Comparison of ENCODE assay signal across 12 cellular contexts in genomic region chr13:33639158-33639557, GRCh38.
A peak's percentile ranks its signal among the peaks of the same experiment; 100 is the strongest.
DNase-seq lines count a peak whose midpoint lies in the region; ATAC-seq and TF ChIP-seq lines count a peak whose summit lies in the region.
"Had no signal": no experiment of that assay in that cellular context is flagged by ENCODE, and none has a peak within 500 bp of the region (broad histone marks: within the 10 kb centered on the region; RNA-seq: fewer than 3 reads in every experiment).

No MANE protein-coding gene starts in this region.

- dilution Hi-C loops in mammary epithelial cell (cut with HindIII; ENCODE audit: low sequenced_read_pairs) = no loop called here

- H3K27ac ChIP-seq in mammary epithelial cell (ENCODE audit: insufficient read depth, low read depth, low read length) (no peak overlapping the region), aorta (ENCODE audit: low read depth in 1 of 2, low read length in 2 of 2) (no peak overlapping the region)
- H3K27ac ChIP-seq: BLaER1 treated with 17β-estradiol and CSF1 and Interleukin-3, amounts not matched to agents 10 nM and 100 nM; parathyroid adenoma had no signal

- intact Hi-C loops in Right ventricle myocardium inferior (cut with DNase I) (no loop called here), cardiac septum (cut with DNase I) (no loop called here), mammary epithelial cell (cut with micrococcal nuclease) (loop anchor here (5.0 kb wide), 1 partner anchor 812 kb away; no protein-coding TSS in a partner anchor), aorta (cut with DNase I) (no loop called here)

- H3K4me2 ChIP-seq in mammary epithelial cell (ENCODE audit: insufficient read depth, low read depth, low read length) = no peak overlapping the region
- H3K4me2 ChIP-seq: BLaER1 treated with 17β-estradiol and CSF1 and Interleukin-3, amounts not matched to agents 10 nM and 100 nM had no signal

- DNase-seq in Right ventricle myocardium inferior (ENCODE audit: missing footprints) (no peak), cardiac septum (ENCODE audit: low spot score) (no peak), mammary epithelial cell (peak; percentile 20), left lobe of liver (ENCODE audit: low spot score) (no peak), aorta (no peak), anterior cingulate cortex (lab: John Stamatoyannopoulos, UW) (no peak), NOMO-1 treated with DMSO at 0.1 percent for 48 hours (lab: John Stamatoyannopoulos, UW; ENCODE audit: unreplicated experiment) (no peak), NCI-H774 (lab: John Stamatoyannopoulos, UW) (no peak)
- DNase-seq: activated T-cell treated with anti-CD3 and anti-CD28 coated beads, Interleukin-2, amount 50 U/mL, for 1 hour; islet precursor cell had no signal

- no peaks in the 10 kb centered on the region for H3K36me3 ChIP-seq in mammary epithelial cell (ENCODE audit: insufficient read depth, low read length)
- no peaks in the 10 kb centered on the region for H3K36me3 ChIP-seq in aorta (ENCODE audit: control insufficient read depth in 1 of 2, insufficient read depth in 2 of 2, low read length in 1 of 2)
- H3K36me3 ChIP-seq: BLaER1 treated with 17β-estradiol and CSF1 and Interleukin-3, amounts not matched to agents 10 nM and 100 nM had no signal

- in situ Hi-C loops in mammary epithelial cell (cut with MboI; ENCODE audit: low sequenced_read_pairs in 2 of 2) = no loop called here

- CTCF ChIA-PET in mammary epithelial cell (lab: Charles Lee; ENCODE audit: low non-redundant PET) = no interaction called here

- ATAC-seq in Right ventricle myocardium inferior (peak; percentile 27), left lobe of liver (peak; percentile 28), aorta (ENCODE audit: low FRiP score) (peak; percentile 66)

- H3K79me2 ChIP-seq in mammary epithelial cell (ENCODE audit: insufficient read depth, low read length) = no peaks in the 10 kb centered on the region
- H3K79me2 ChIP-seq: parathyroid adenoma had no signal

- no peak for TF ChIP-seq CTCF in mammary epithelial cell (conservative IDR thresholded peaks at IDR 0.05 in 1 of 2, IDR thresholded peaks at IDR 0.05 in 1 of 2; ENCODE audit: extremely low read depth in 1 of 2, insufficient read depth in 1 of 2, low read depth in 1 of 2, low read length in 2 of 2)

- H3K4me1 ChIP-seq in mammary epithelial cell (ENCODE audit: insufficient read depth, low read length) (peaks cover 62% of the 10 kb centered on the region), aorta (ENCODE audit: control insufficient read depth in 1 of 2, insufficient read depth in 2 of 2, low read length in 2 of 2) (peaks cover 0 to 2% of the 10 kb centered on the region in 2 donors)
- H3K4me1 ChIP-seq: parathyroid adenoma had no signal

- WGBS in mammary epithelial cell (ENCODE audit: low coverage, missing lambda C conversion rate) = 84% methylated on average over 3 of the region's 3 CpGs
- WGBS in aorta, 2 donors = 73 to 74% methylated on average over 3 of the region's 3 CpGs

- no peak overlapping the region for H3K4me3 ChIP-seq in mammary epithelial cell (replicated peaks in 1 of 3; ENCODE audit: insufficient read depth in 1 of 3, low read depth in 2 of 3, low read length in 3 of 3)
- no peak overlapping the region for H3K4me3 ChIP-seq in aorta (ENCODE audit: low read length in 2 of 2)
- H3K4me3 ChIP-seq: BLaER1 treated with 17β-estradiol and CSF1 and Interleukin-3, amounts not matched to agents 10 nM and 100 nM had no signal

- no TSS peak for BruUV-seq in mammary epithelial cell (replicated peaks; lab: Mats Ljungman, UMichigan)

- H2AFZ ChIP-seq in mammary epithelial cell (ENCODE audit: low read depth, low read length) = no peak overlapping the region
- H2AFZ ChIP-seq: parathyroid adenoma had no signal

- no peak overlapping the region for H3K9ac ChIP-seq in mammary epithelial cell (ENCODE audit: insufficient read depth, low read length)
- H3K9ac ChIP-seq: BLaER1 treated with 17β-estradiol and CSF1 and Interleukin-3, amounts not matched to agents 10 nM and 100 nM; parathyroid adenoma had no signal

- H3K27me3 ChIP-seq in mammary epithelial cell (ENCODE audit: insufficient read depth, low read length) = no peaks in the 10 kb centered on the region
- no peaks in the 10 kb centered on the region for H3K27me3 ChIP-seq in aorta (ENCODE audit: control insufficient read depth in 1 of 2, insufficient read depth in 2 of 2, low read length in 1 of 2)
- H3K27me3 ChIP-seq: BLaER1 treated with 17β-estradiol and CSF1 and Interleukin-3, amounts not matched to agents 10 nM and 100 nM had no signal

- H3K9me3 ChIP-seq in mammary epithelial cell (replicated peaks; ENCODE audit: insufficient read depth, low read length) = no peaks in the 10 kb centered on the region
- H3K9me3 ChIP-seq in aorta (ENCODE audit: control insufficient read depth, low read length) = no peaks in the 10 kb centered on the region
- H3K9me3 ChIP-seq: BLaER1 treated with 17β-estradiol and CSF1 and Interleukin-3, amounts not matched to agents 10 nM and 100 nM had no signal

- H4K20me1 ChIP-seq in mammary epithelial cell (ENCODE audit: insufficient read depth, low read length) = no peaks in the 10 kb centered on the region
- H4K20me1 ChIP-seq: BLaER1 treated with 17β-estradiol and CSF1 and Interleukin-3, amounts not matched to agents 10 nM and 100 nM had no signal
